ENCODE assay signal across 1 cellular context in genomic region chr2:203853722-203854121, GRCh38.
TF ChIP-seq lines count a peak whose summit lies in the region.

No MANE protein-coding gene starts in this region.

TF ChIP-seq in GM23338, 12 proteins besides CTCF, POLR2A, EP300 and RAD21 (continued from another document):
- no peak for TF ChIP-seq ETS1 (IDR thresholded peaks at IDR 0.05)
- no peak for TF ChIP-seq REST (IDR thresholded peaks at IDR 0.05; ENCODE audit: unreplicated experiment)
- TF ChIP-seq POLR2AphosphoS5 (IDR thresholded peaks at IDR 0.05; ENCODE audit: low read depth) = no peak
- TF ChIP-seq ZNF462 (CRISPR knock-in tag; IDR thresholded peaks at IDR 0.05) = no peak
